Comparison of ENCODE assay signal across 8 cellular contexts in the genomic region with DNA sequence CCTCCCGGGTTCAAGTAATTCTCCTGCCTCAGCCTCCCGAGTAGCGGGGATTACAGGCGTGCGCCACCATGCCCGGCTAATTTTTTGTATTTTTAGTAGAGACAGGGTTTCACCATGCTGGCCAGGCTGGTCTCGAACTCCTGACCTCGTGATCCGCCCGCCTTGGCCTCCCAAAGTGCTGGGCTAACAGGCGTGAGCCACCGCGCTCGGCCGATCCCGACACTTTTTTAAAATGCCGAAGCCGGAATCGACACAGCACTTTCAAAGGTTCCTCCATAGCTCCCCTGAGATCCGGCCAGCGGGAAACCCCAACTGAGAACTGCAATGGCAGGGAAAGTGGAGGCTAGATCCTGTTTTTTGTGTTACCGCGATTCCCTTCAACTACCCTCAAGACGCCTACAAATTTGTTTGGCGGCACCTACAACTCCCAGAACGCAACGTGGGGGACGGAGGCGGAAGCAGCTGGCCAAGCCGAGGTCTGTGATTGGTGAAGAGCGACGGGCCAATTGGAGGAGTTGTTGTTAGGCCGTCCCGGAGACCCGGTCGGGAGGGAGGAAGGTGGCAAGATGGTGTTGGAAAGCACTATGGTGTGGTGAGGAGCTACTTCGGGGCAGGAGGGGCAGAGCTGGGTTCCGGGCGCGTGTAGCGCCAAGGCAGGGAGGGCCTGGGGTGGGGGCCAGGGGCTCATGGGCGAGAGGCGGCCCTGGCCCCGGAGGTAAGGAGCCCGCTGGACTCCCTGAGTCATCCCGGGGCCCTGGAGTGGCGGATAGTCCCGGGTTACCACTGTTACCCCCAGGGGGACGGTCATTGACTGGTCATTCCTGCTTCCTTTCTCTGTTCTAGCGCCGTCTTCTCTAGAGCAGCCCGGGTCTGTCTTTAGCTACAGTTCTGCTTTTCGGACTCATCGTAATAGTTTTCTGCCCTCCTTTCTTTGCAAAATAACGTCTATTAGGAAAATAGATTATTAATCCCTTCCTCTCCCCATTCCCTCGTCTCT. TPM values are rescaled to one million over a fixed set of nuclear protein-coding genes. Genes with fewer than 3 reads are reported as not detected.
DNase-seq lines count a peak whose midpoint lies in the region; ATAC-seq, FAIRE-seq and TF ChIP-seq lines count a peak whose summit lies in the region.

A gene (plus strand): TSS at position 518 of the 997 bp plus-strand sequence. CDS start 49 bp downstream, at position 567.

- TF ChIP-seq POLR2A in GM12891 (IDR thresholded peaks at IDR 0.05; ENCODE audit: low read depth, low read length) (peak; percentile 93), adrenal gland (IDR thresholded peaks at IDR 0.05) (peak; percentile 65 to 69), upper lobe of left lung (IDR thresholded peaks at IDR 0.05) (peak; percentile 10 to 89 (median 70))

- TF ChIP-seq EP300 in upper lobe of left lung (IDR thresholded peaks at IDR 0.05): no peak

- peak; percentile 97 for FAIRE-seq in GM12891 (lab: Jason Lieb, UNC)

- DNase-seq in GM12891 (ENCODE audit: insufficient read length, low spot score): peak; percentile 97
- peak; percentile 98 for DNase-seq in NCI-H146 (lab: John Stamatoyannopoulos, UW)
- peak; percentile 84 to 95 (median 89) for DNase-seq in T-helper 1 cell
- DNase-seq in adrenal gland: peak; percentile 93 to 98 (median 96)
- DNase-seq in heart right ventricle: peak; percentile 92 to 96
- peak; percentile 89 to 99 (median 94) for DNase-seq in posterior cingulate gyrus
- DNase-seq in upper lobe of left lung: peak; percentile 87 to 93

- peak within 1 kb of the TSS; percentile 55 to 97 (median 84) for H3K27ac ChIP-seq in adrenal gland
- H3K27ac ChIP-seq in heart right ventricle: peak within 1 kb of the TSS; percentile 37 to 98 (median 90)
- H3K27ac ChIP-seq in upper lobe of left lung: peak within 1 kb of the TSS; percentile 90 to 97 (median 92)

- 8 to 14% (median 12%) methylated on average over 45 to 56 of the region's 56 CpGs for WGBS in adrenal gland, 4 donors
- WGBS in heart right ventricle, 2 donors: 9 to 10% methylated on average over 55 to 56 of the region's 56 CpGs
- WGBS in upper lobe of left lung, 2 donors: 12 to 13% methylated on average over 46 to 55 of the region's 56 CpGs

- H3K9me3 ChIP-seq in adrenal gland (replicated peaks in 1 of 3): no peaks in the 10 kb centered on the region
- no peaks in the 10 kb centered on the region for H3K9me3 ChIP-seq in heart right ventricle
- no peaks in the 10 kb centered on the region for H3K9me3 ChIP-seq in upper lobe of left lung

- no peaks in the 10 kb centered on the region for H3K27me3 ChIP-seq in adrenal gland
- no peaks in the 10 kb centered on the region for H3K27me3 ChIP-seq in heart right ventricle
- no peaks in the 10 kb centered on the region for H3K27me3 ChIP-seq in upper lobe of left lung

- H3K36me3 ChIP-seq in adrenal gland (replicated peaks in 1 of 2): peaks cover 0 to 4% of the 10 kb centered on the region in 2 donors
- H3K36me3 ChIP-seq in heart right ventricle: peaks cover 0 to 16% (median 3%) of the 10 kb centered on the region in 9 donors
- H3K36me3 ChIP-seq in upper lobe of left lung: peaks cover 2 to 5% (median 3%) of the 10 kb centered on the region in 4 donors

- intact Hi-C loops in adrenal gland (cut with DNase I): loop anchor here (5.0 kb wide), 1 partner anchor 57 kb away; a partner anchor contains a TSS
- intact Hi-C loops in heart right ventricle (cut with DNase I): loop anchor here in 7 of 10 donors (1.0 to 10.0 kb wide), 4 partner anchors 27 to 160 kb away; a partner anchor contains a TSS
- intact Hi-C loops in posterior cingulate gyrus (cut with DNase I): no loop called here

- peak within 1 kb of the TSS; percentile 19 to 96 (median 73) for H3K4me3 ChIP-seq in adrenal gland
- H3K4me3 ChIP-seq in heart right ventricle: peak within 1 kb of the TSS; percentile 71 to 98 (median 92)
- H3K4me3 ChIP-seq in upper lobe of left lung: peak within 1 kb of the TSS; percentile 73 to 97 (median 84)

- TF ChIP-seq CTCF in adrenal gland (IDR thresholded peaks at IDR 0.05) (peak in 3 of 6 experiments; percentile 5 to 21 (median 19)), heart right ventricle (IDR thresholded peaks at IDR 0.05) (peak in 1 of 9 donors; percentile 17), upper lobe of left lung (IDR thresholded peaks at IDR 0.05) (peak in 1 of 6 experiments; percentile 9)

- H3K4me1 ChIP-seq in adrenal gland (replicated peaks in 1 of 2) (peaks cover 12 to 18% of the 10 kb centered on the region in 2 donors), heart right ventricle (peaks cover 4 to 31% (median 16%) of the 10 kb centered on the region in 9 donors), upper lobe of left lung (peaks cover 12 to 26% (median 14%) of the 10 kb centered on the region in 4 donors)

- ATAC-seq in HG02840 (IDR thresholded peaks at IDR 0.05; ENCODE audit: low FRiP score, unreplicated experiment) (peak; percentile 90), heart right ventricle (peak; percentile 97 to 99 (median 99)), upper lobe of left lung (ENCODE audit: low FRiP score in 2 of 2) (peak; percentile 98 to 99)

TF ChIP-seq in GM12891, 5 proteins besides CTCF, POLR2A, EP300 and RAD21:
- peak; percentile 94 for TF ChIP-seq POLR2AphosphoS5 (IDR thresholded peaks at IDR 0.05; ENCODE audit: low read depth, low read length)
- TF ChIP-seq POU2F2 (IDR thresholded peaks at IDR 0.05; ENCODE audit: low read depth, low read length): peak; percentile 72; the same call in 1 of the 2 replicates
- no peak for TF ChIP-seq PAX5 (IDR thresholded peaks at IDR 0.05; ENCODE audit: insufficient read depth, low read length, severe bottlenecking)
- 0 out of 2 replicates have a peak, but pooled peaks have one; percentile 6 for TF ChIP-seq SPI1 (IDR thresholded peaks at IDR 0.05; ENCODE audit: low read depth, low read length)
- TF ChIP-seq TAF1 (IDR thresholded peaks at IDR 0.05; ENCODE audit: low read depth, low read length): peak; percentile 79

RNA-seq across cellular contexts. Expression of the gene that starts here (rescaled TPM):
- polyA plus RNA-seq in GM12891 (2012; ENCODE audit: low read depth, missing spikeins): 191 TPM
- total RNA-seq in adrenal gland: 100 to 1,000 TPM in 7 of 8 donors, 10 to 100 TPM in 1; 99.5 to 175 (median 139) TPM
- polyA plus RNA-seq in adrenal gland: 100 to 1,000 TPM; 200 to 323 (median 250) TPM
- total RNA-seq in heart right ventricle: 100 to 1,000 TPM; 119 to 157 (median 147) TPM
- 100 to 1,000 TPM; 222 to 300 TPM for polyA plus RNA-seq in heart right ventricle
- 100 to 1,000 TPM; 102 to 132 (median 119) TPM for total RNA-seq in upper lobe of left lung

Comparison
In these comparisons a context has a peak if more than half of its experiments do, and no peak if none do; other contexts are left out.
1. Peak in every context shown above with its lines: DNase-seq, ATAC-seq, H3K4me3 ChIP-seq and H3K27ac ChIP-seq.